Comparison of ENCODE assay signal across 9 cellular contexts in the genomic region with DNA sequence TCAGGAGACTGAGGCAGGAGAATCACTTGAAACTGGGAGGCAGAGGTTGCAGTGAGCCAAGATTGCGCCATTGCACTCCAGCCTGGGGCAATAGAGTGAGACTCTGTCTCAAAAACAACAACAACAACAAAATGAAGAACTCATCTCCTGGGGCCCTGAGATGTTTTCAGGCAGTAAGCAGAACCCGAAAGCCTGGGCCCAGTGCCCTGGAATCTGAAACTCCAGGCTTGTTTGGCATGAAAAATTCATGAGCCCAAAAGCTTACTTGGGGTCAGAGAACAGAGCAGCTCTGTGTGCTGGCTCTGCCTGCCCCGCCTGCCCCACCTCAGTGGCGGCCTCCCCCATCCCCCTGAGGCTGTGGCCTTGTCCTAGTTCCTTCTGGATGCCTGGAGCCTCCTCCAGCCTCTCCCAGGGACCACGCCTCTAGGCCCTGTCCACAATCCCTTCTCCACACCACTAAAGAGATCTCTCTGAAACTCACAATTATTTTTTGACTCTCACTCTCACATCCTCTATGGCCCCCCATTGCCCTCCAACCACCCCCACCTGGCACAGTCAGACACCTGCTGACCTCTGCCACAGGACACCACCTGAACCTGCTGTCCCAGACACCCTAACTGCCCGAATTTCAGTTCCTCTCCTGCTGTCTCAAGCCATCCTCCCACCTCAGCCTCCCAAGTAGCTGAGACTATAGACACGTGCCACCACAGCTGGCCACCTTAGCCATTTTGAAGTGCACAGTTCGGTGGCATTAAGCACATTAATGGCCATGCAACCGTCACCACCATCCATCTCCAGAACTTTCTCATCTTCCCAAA. TPM values are rescaled to one million over a fixed set of nuclear protein-coding genes. Genes with fewer than 3 reads are reported as not detected.
DNase-seq lines count a peak whose midpoint lies in the region; ATAC-seq and TF ChIP-seq lines count a peak whose summit lies in the region.
"Had no signal": no experiment of that assay in that cellular context is flagged by ENCODE, and none has a peak within 500 bp of the region (broad histone marks: within the 10 kb centered on the region; RNA-seq: fewer than 3 reads in every experiment).

No MANE protein-coding gene starts in this region.

- POLR2A ChIA-PET in activated CD4-positive, alpha-beta T cell treated with anti-CD3 and anti-CD28 coated beads, Interleukin-2, amount 10 ng/mL, durations not matched to agents 7 days and 5 days (lab: Charles Lee) = no interaction called here

- H3K4me3 Mint-ChIP-seq in activated CD4-positive, alpha-beta T cell treated with anti-CD3 and anti-CD28 coated beads, Interleukin-2, amount 10 ng/mL, durations not matched to agents 7 days and 5 days = no peak overlapping the region
- H3K4me3 Mint-ChIP-seq in mesothelial cell of epicardium = no peak overlapping the region

- H3K27me3 ChIP-seq in left lung (no peaks in the 10 kb centered on the region), upper lobe of left lung (no peaks in the 10 kb centered on the region)

- H3K9me3 Mint-ChIP-seq in activated CD4-positive, alpha-beta T cell treated with anti-CD3 and anti-CD28 coated beads, Interleukin-2, amount 10 ng/mL, durations not matched to agents 7 days and 5 days = no peaks in the 10 kb centered on the region
- H3K9me3 Mint-ChIP-seq in mesothelial cell of epicardium = no peaks in the 10 kb centered on the region

- peak overlapping the region; percentile 76 for H3K27ac Mint-ChIP-seq in activated CD4-positive, alpha-beta T cell treated with anti-CD3 and anti-CD28 coated beads, Interleukin-2, amount 10 ng/mL, durations not matched to agents 7 days and 5 days
- H3K27ac Mint-ChIP-seq in mesothelial cell of epicardium = no peak overlapping the region

- DNase-seq in activated CD4-positive, alpha-beta T cell treated with anti-CD3 and anti-CD28 coated beads, Interleukin-2, amount 10 ng/mL, durations not matched to agents 7 days and 5 days = no peak
- no peak for DNase-seq in activated CD4-positive, alpha-beta T cell treated with anti-CD3 and anti-CD28 coated beads, Interleukin-2, amount 50 U/mL, for 4 hours
- DNase-seq in amniotic epithelial cell (ENCODE audit: low read depth) (peak; percentile 11), left lung (peak in 1 of 2 donors; percentile 78), upper lobe of left lung (peak in 1 of 2 donors; percentile 57), mesothelial cell of epicardium (ENCODE audit: low spot score in 2 of 2, unreplicated experiment in 2 of 2) (no peak), retina (no peak), OCI-M2 (lab: John Stamatoyannopoulos, UW; ENCODE audit: unreplicated experiment) (no peak)
- DNase-seq: NCI-H1417 treated with DMSO at 0.1 percent for 48 hours had no signal

- no peaks in the 10 kb centered on the region for H3K27me3 Mint-ChIP-seq in activated CD4-positive, alpha-beta T cell treated with anti-CD3 and anti-CD28 coated beads, Interleukin-2, amount 10 ng/mL, durations not matched to agents 7 days and 5 days
- H3K27me3 Mint-ChIP-seq in mesothelial cell of epicardium (ENCODE audit: low read depth) = no peaks in the 10 kb centered on the region

- TF ChIP-seq EP300 in upper lobe of left lung (IDR thresholded peaks at IDR 0.05) = no peak

- H3K27ac ChIP-seq in left lung (peak overlapping the region in 1 of 2 donors; percentile 93), upper lobe of left lung (peak overlapping the region in 3 of 4 donors; percentile 67 to 81 (median 77))

- H3K36me3 ChIP-seq in left lung (no peaks in the 10 kb centered on the region), upper lobe of left lung (no peaks in the 10 kb centered on the region)

- no peak for TF ChIP-seq CTCF in left lung (IDR thresholded peaks at IDR 0.05)
- TF ChIP-seq CTCF in upper lobe of left lung (IDR thresholded peaks at IDR 0.05) = no peak
- no peak for TF ChIP-seq CTCF in mesothelial cell of epicardium (IDR thresholded peaks at IDR 0.05; ENCODE audit: unreplicated experiment)

- peaks cover 0 to 62% of the 10 kb centered on the region in 2 donors for H3K4me1 ChIP-seq in left lung
- H3K4me1 ChIP-seq in upper lobe of left lung = peaks cover 0 to 56% (median 25%) of the 10 kb centered on the region in 4 donors

- intact Hi-C loops in left lung (cut with DNase I) = no loop called here

- no peak for TF ChIP-seq POLR2A in upper lobe of left lung (IDR thresholded peaks at IDR 0.05)

- no peaks in the 10 kb centered on the region for H3K9me3 ChIP-seq in left lung
- H3K9me3 ChIP-seq in upper lobe of left lung = no peaks in the 10 kb centered on the region

- CTCF ChIA-PET in activated CD4-positive, alpha-beta T cell treated with anti-CD3 and anti-CD28 coated beads, Interleukin-2, amount 10 ng/mL, durations not matched to agents 7 days and 5 days (lab: Charles Lee) = interaction anchor here (1.1 to 4.0 kb wide), 2 partner anchors 13 to 106 kb away, joined by 3 to 21 read pairs; no protein-coding TSS in a partner anchor

- H3K4me3 ChIP-seq in left lung (no peak overlapping the region), upper lobe of left lung (no peak overlapping the region)

- ATAC-seq in left lung = peak; percentile 30
- peak in 1 of 2 donors; percentile 44 for ATAC-seq in upper lobe of left lung (ENCODE audit: low FRiP score in 2 of 2)

- H3K36me3 Mint-ChIP-seq in activated CD4-positive, alpha-beta T cell treated with anti-CD3 and anti-CD28 coated beads, Interleukin-2, amount 10 ng/mL, durations not matched to agents 7 days and 5 days (ENCODE audit: low read depth) = no peaks in the 10 kb centered on the region
- no peaks in the 10 kb centered on the region for H3K36me3 Mint-ChIP-seq in mesothelial cell of epicardium

- WGBS in upper lobe of left lung, 2 donors = 80 to 84% methylated on average over 8 to 9 of the region's 9 CpGs

- H3K4me1 Mint-ChIP-seq in activated CD4-positive, alpha-beta T cell treated with anti-CD3 and anti-CD28 coated beads, Interleukin-2, amount 10 ng/mL, durations not matched to agents 7 days and 5 days = peaks cover 24% of the 10 kb centered on the region
- H3K4me1 Mint-ChIP-seq in mesothelial cell of epicardium = peaks cover 5% of the 10 kb centered on the region

RNA-seq across cellular contexts. Expression of gene AP1M2, which starts 6.9 kb away (rescaled TPM):
- not detected for total RNA-seq in activated CD4-positive, alpha-beta T cell treated with anti-CD3 and anti-CD28 coated beads, Interleukin-2, amount 10 ng/mL, durations not matched to agents 7 days and 5 days
- total RNA-seq in left lung (10 to 100 TPM; 36.5 to 65.2 TPM), upper lobe of left lung (10 to 100 TPM; 35.1 to 63.1 (median 45.7) TPM), mesothelial cell of epicardium (25.9 to 32.5 TPM (median 32.1 TPM) in 3 replicates)

RNA-seq across cellular contexts. Expression of gene CDKN2D, which starts 25.2 kb away (rescaled TPM):
- total RNA-seq in activated CD4-positive, alpha-beta T cell treated with anti-CD3 and anti-CD28 coated beads, Interleukin-2, amount 10 ng/mL, durations not matched to agents 7 days and 5 days = 10 to 100 TPM; 78.6 to 88.9 TPM
- total RNA-seq in left lung = 10 to 100 TPM in 1 of 2 donors, 1 to 10 TPM in 1; 7.2 to 13.6 TPM
- total RNA-seq in upper lobe of left lung = 10 to 100 TPM in 5 of 6 donors, 1 to 10 TPM in 1; 2.1 to 21.3 (median 15.9) TPM
- 2.6 to 3.1 TPM (median 2.7 TPM) in 3 replicates for total RNA-seq in mesothelial cell of epicardium

RNA-seq across cellular contexts. Expression of gene KRI1, which starts 28.2 kb away (rescaled TPM):
- total RNA-seq in activated CD4-positive, alpha-beta T cell treated with anti-CD3 and anti-CD28 coated beads, Interleukin-2, amount 10 ng/mL, durations not matched to agents 7 days and 5 days = 10 to 100 TPM; 68.1 to 78.4 TPM
- total RNA-seq in left lung = 10 to 100 TPM; 18.6 to 20.2 TPM
- total RNA-seq in upper lobe of left lung = 10 to 100 TPM; 13.1 to 74.4 (median 24.5) TPM
- total RNA-seq in mesothelial cell of epicardium = 27.4 to 31.2 TPM (median 30.6 TPM) in 3 replicates

RNA-seq across cellular contexts. Expression of gene SLC44A2, which starts 31.3 kb away (rescaled TPM):
- total RNA-seq in activated CD4-positive, alpha-beta T cell treated with anti-CD3 and anti-CD28 coated beads, Interleukin-2, amount 10 ng/mL, durations not matched to agents 7 days and 5 days = 100 to 1,000 TPM; 162 to 189 TPM
- total RNA-seq in left lung (100 to 1,000 TPM; 214 to 255 TPM), upper lobe of left lung (100 to 1,000 TPM; 117 to 333 (median 197) TPM), mesothelial cell of epicardium (340 to 349 TPM (median 342 TPM) in 3 replicates)

RNA-seq across cellular contexts. Expression of gene ATG4D, which starts 50.3 kb away (rescaled TPM):
- 10 to 100 TPM; 40.0 to 41.4 TPM for total RNA-seq in activated CD4-positive, alpha-beta T cell treated with anti-CD3 and anti-CD28 coated beads, Interleukin-2, amount 10 ng/mL, durations not matched to agents 7 days and 5 days
- 10 to 100 TPM; 25.0 to 27.4 TPM for total RNA-seq in left lung
- total RNA-seq in upper lobe of left lung = 10 to 100 TPM; 18.1 to 49.2 (median 27.7) TPM
- 31.9 to 37.3 TPM (median 33.1 TPM) in 3 replicates for total RNA-seq in mesothelial cell of epicardium

Comparison
In these comparisons a context has a peak if more than half of its experiments do, and no peak if none do; other contexts are left out.
1. RNA of gene AP1M2, which starts 6.9 kb away (total RNA-seq): 36.5 to 65.2 TPM in left lung, 35.1 to 63.1 TPM in upper lobe of left lung and 25.9 to 32.5 TPM in mesothelial cell of epicardium; not detected in activated CD4-positive, alpha-beta T cell treated with anti-CD3 and anti-CD28 coated beads, Interleukin-2, amount 10 ng/mL, durations not matched to agents 7 days and 5 days; every median in the first group is over 10 times any median in the second.